Comparison of ENCODE assay signal across 26 cellular contexts in genomic region chr14:23383041-23383440, GRCh38. TPM values are rescaled to one million over a fixed set of nuclear protein-coding genes. Genes with fewer than 3 reads are reported as not detected.
DNase-seq lines count a peak whose midpoint lies in the region; ATAC-seq and TF ChIP-seq lines count a peak whose summit lies in the region.
"Had no signal": no experiment of that assay in that cellular context is flagged by ENCODE, and none has a peak within 500 bp of the region (broad histone marks: within the 10 kb centered on the region; RNA-seq: fewer than 3 reads in every experiment).

No MANE protein-coding gene starts in this region.

- H3K4me3 ChIP-seq in cardiac muscle cell (no peak overlapping the region), endodermal cell (ENCODE audit: low read length) (no peak overlapping the region)
- H3K4me3 ChIP-seq: BLaER1, GM12878 had no signal

- H3K9me3 ChIP-seq in cardiac muscle cell (ENCODE audit: low read depth) (no peaks in the 10 kb centered on the region), endodermal cell (ENCODE audit: control insufficient read depth, low read length) (no peaks in the 10 kb centered on the region)
- H3K9me3 ChIP-seq: BE2C, BLaER1, Caco-2 had no signal

- ATAC-seq in left cardiac atrium (no peak), left lobe of liver (no peak)
- ATAC-seq: CD8-positive, alpha-beta T cell; GM12878 had no signal

- H3K27me3 ChIP-seq in cardiac muscle cell (no peaks in the 10 kb centered on the region), endodermal cell (ENCODE audit: control insufficient read depth, insufficient read depth, low read length, poor library complexity, severe bottlenecking) (no peaks in the 10 kb centered on the region)

- intact Hi-C loops in left cardiac atrium (cut with DNase I) (no loop called here), CD14-positive monocyte (cut with micrococcal nuclease) (no loop called here)

- peaks cover 3 to 12% (median 11%) of the 10 kb centered on the region in 3 donors for H3K27me3 Mint-ChIP-seq in CD14-positive monocyte (ENCODE audit: low read depth in 3 of 3)
- peaks cover 40% of the 10 kb centered on the region for H3K27me3 Mint-ChIP-seq in endodermal cell (ENCODE audit: insufficient read depth)

- H3K4me1 ChIP-seq in cardiac muscle cell (ENCODE audit: low read depth) (no peaks in the 10 kb centered on the region), endodermal cell (ENCODE audit: control insufficient read depth, insufficient read depth, low read length) (no peaks in the 10 kb centered on the region)
- H3K4me1 ChIP-seq: BE2C, Caco-2 had no signal

- H3K36me3 Mint-ChIP-seq in CD14-positive monocyte = no peaks in the 10 kb centered on the region
- no peaks in the 10 kb centered on the region for H3K36me3 Mint-ChIP-seq in endodermal cell (ENCODE audit: low read depth)
- H3K36me3 Mint-ChIP-seq: CD8-positive, alpha-beta T cell had no signal

- no peak overlapping the region for H3K9ac ChIP-seq in endodermal cell (ENCODE audit: extremely low read depth, low read length, poor library complexity, severe bottlenecking)
- H3K9ac ChIP-seq: BLaER1 had no signal

- WGBS in endodermal cell (ENCODE audit: insufficient coverage in 1 of 2, insufficient read length in 1 of 2), 2 experiments = 92% methylated on average over 3 of the region's 4 CpGs; no CpG with 5 or more reads in 1 of the 2 experiments

- H3K4me1 Mint-ChIP-seq in CD14-positive monocyte (no peaks in the 10 kb centered on the region), endodermal cell (no peaks in the 10 kb centered on the region)

- H3K36me3 ChIP-seq in cardiac muscle cell (peaks cover 76% of the 10 kb centered on the region), endodermal cell (ENCODE audit: control insufficient read depth, insufficient read depth, low read length) (no peaks in the 10 kb centered on the region)
- H3K36me3 ChIP-seq: BE2C, BLaER1 had no signal

- DNase-seq in cardiac muscle cell (ENCODE audit: low read depth in 1 of 2, low spot score in 1 of 2) = no peak
- DNase-seq in left cardiac atrium = no peak
- peak; percentile 14 for DNase-seq in CD14-positive monocyte (ENCODE audit: low spot score)
- no peak for DNase-seq in endodermal cell
- no peak for DNase-seq in DMS114 treated with DMSO at 0.1 percent for 48 hours (lab: John Stamatoyannopoulos, UW; ENCODE audit: unreplicated experiment)
- DNase-seq in left lobe of liver (ENCODE audit: low spot score) = no peak
- DNase-seq: 8988T; ACHN; BE2C; C1 segment of cervical spinal cord; Caco-2; Calu3; CD4-positive, alpha-beta T cell; CD8-positive, alpha-beta T cell; DMS153; DMS53; DMS79; DND-41; EL; GDM1 had no signal

- H3K9me3 Mint-ChIP-seq in CD14-positive monocyte (peaks cover 0 to 1% (median 0%) of the 10 kb centered on the region in 7 donors), endodermal cell (no peaks in the 10 kb centered on the region)
- H3K9me3 Mint-ChIP-seq: CD4-positive, alpha-beta T cell; CD8-positive, alpha-beta T cell had no signal

- H3K27ac Mint-ChIP-seq in CD14-positive monocyte (no peak overlapping the region), endodermal cell (peak overlapping the region; percentile 6)
- H3K27ac Mint-ChIP-seq: CD4-positive, alpha-beta T cell; CD8-positive, alpha-beta T cell had no signal

- TF ChIP-seq CTCF in cardiac muscle cell (IDR thresholded peaks at IDR 0.05; ENCODE audit: low read depth, low read length) = no peak
- no peak for TF ChIP-seq CTCF in CD14-positive monocyte (IDR thresholded peaks at IDR 0.05)
- no peak for TF ChIP-seq CTCF in endodermal cell (conservative IDR thresholded peaks at IDR 0.05)

- H3K4me3 Mint-ChIP-seq in CD14-positive monocyte (no peak overlapping the region), endodermal cell (no peak overlapping the region)
- H3K4me3 Mint-ChIP-seq: CD4-positive, alpha-beta T cell; CD8-positive, alpha-beta T cell had no signal

- H3K27ac ChIP-seq in cardiac muscle cell = peak overlapping the region; percentile 86
- H3K27ac ChIP-seq in endodermal cell (ENCODE audit: low read depth, low read length) = no peak overlapping the region
- H3K27ac ChIP-seq: BLaER1 had no signal

RNA-seq across cellular contexts. Expression of gene CMTM5, which starts 6.2 kb away (rescaled TPM):
- total RNA-seq in cardiac muscle cell = 0.21 and 0.49 TPM in 2 replicates
- 25.2 and 31.4 TPM in 2 replicates for polyA plus RNA-seq in cardiac muscle cell
- total RNA-seq in left cardiac atrium = 1 to 10 TPM in 1 of 2 donors, under 1 TPM in 1; 0.44 to 1.4 TPM
- 1 to 10 TPM in 1 of 2 donors, under 1 TPM in 1; 0.93 to 1.1 TPM for polyA plus RNA-seq in CD14-positive monocyte
- 1 to 10 TPM in 1 of 2 donors, under 1 TPM in 1; 0.40 to 1.4 TPM for total RNA-seq in endodermal cell
- 3.3 TPM for polyA plus RNA-seq in endodermal cell (2013, experiment 1 of 2)
- 2.8 TPM for polyA plus RNA-seq in endodermal cell (2013, experiment 2 of 2)
- not detected for total RNA-seq in left lobe of liver
- total RNA-seq: A673; Caco-2; Calu3; CD4-positive, alpha-beta T cell; CD8-positive, alpha-beta T cell; Daoy; G401; GM12878 had no signal
- polyA plus RNA-seq: GM12878 had no signal

RNA-seq across cellular contexts. Expression of gene IL25, which starts 10.4 kb away (rescaled TPM):
- total RNA-seq in cardiac muscle cell (not detected in 2 replicates), left cardiac atrium (not detected), endodermal cell (not detected), left lobe of liver (not detected)
- polyA plus RNA-seq in cardiac muscle cell (3.2 and 7.9 TPM in 2 replicates), CD14-positive monocyte (not detected)
- not detected for polyA plus RNA-seq in endodermal cell (2013, experiment 1 of 2)
- polyA plus RNA-seq in endodermal cell (2013, experiment 2 of 2) = not detected
- total RNA-seq: A673; Caco-2; Calu3; CD4-positive, alpha-beta T cell; CD8-positive, alpha-beta T cell; Daoy; G401; GM12878 had no signal
- polyA plus RNA-seq: AG04450, GM12878 had no signal

RNA-seq across cellular contexts. Expression of gene EFS, which starts 18.1 kb away (rescaled TPM):
- total RNA-seq in cardiac muscle cell (20.5 and 36.6 TPM in 2 replicates), left cardiac atrium (10 to 100 TPM in 1 of 2 donors, 1 to 10 TPM in 1; 5.8 to 10.3 TPM), endodermal cell (10 to 100 TPM; 69.9 to 96.4 TPM), left lobe of liver (0.68 TPM)
- polyA plus RNA-seq in cardiac muscle cell (16.7 and 22.2 TPM in 2 replicates), CD14-positive monocyte (not detected)
- 115 TPM for polyA plus RNA-seq in endodermal cell (2013, experiment 1 of 2)
- polyA plus RNA-seq in endodermal cell (2013, experiment 2 of 2) = 105 TPM
- total RNA-seq: Calu3; CD4-positive, alpha-beta T cell; CD8-positive, alpha-beta T cell; G401 had no signal
- polyA plus RNA-seq: GM12878 had no signal

RNA-seq across cellular contexts. Expression of gene MYH6, which starts 25.0 kb away (rescaled TPM):
- total RNA-seq in cardiac muscle cell (4,520 and 8,484 TPM in 2 replicates), left cardiac atrium (over 10,000 TPM; 10,415 to 11,820 TPM), endodermal cell (not detected), left lobe of liver (not detected)
- polyA plus RNA-seq in cardiac muscle cell (2,795 and 4,145 TPM in 2 replicates), CD14-positive monocyte (not detected)
- 0.53 TPM for polyA plus RNA-seq in endodermal cell (2013, experiment 1 of 2)
- polyA plus RNA-seq in endodermal cell (2013, experiment 2 of 2) = 0.70 TPM
- total RNA-seq: A673; Caco-2; Calu3; CD4-positive, alpha-beta T cell; CD8-positive, alpha-beta T cell; Daoy; G401; GM12878 had no signal
- polyA plus RNA-seq: AG04450 had no signal

RNA-seq across cellular contexts. Expression of gene SLC22A17, which starts 30.4 kb away (rescaled TPM):
- 66.6 and 74.0 TPM in 2 replicates for total RNA-seq in cardiac muscle cell
- 43.8 and 55.1 TPM in 2 replicates for polyA plus RNA-seq in cardiac muscle cell
- total RNA-seq in left cardiac atrium = 10 to 100 TPM; 31.4 to 34.6 TPM
- not detected for polyA plus RNA-seq in CD14-positive monocyte
- 10 to 100 TPM; 49.9 to 89.0 TPM for total RNA-seq in endodermal cell
- 90.3 TPM for polyA plus RNA-seq in endodermal cell (2013, experiment 1 of 2)
- polyA plus RNA-seq in endodermal cell (2013, experiment 2 of 2) = 82.1 TPM
- 3.6 TPM for total RNA-seq in left lobe of liver
- total RNA-seq: GM12878 had no signal
- polyA plus RNA-seq: GM12878 had no signal
